In genomic region chr22:47724030-47724429, GRCh38 we compare ENCODE assay signal across 26 cellular contexts.
"Had no signal": no experiment of that assay in that cellular context is flagged by ENCODE, and none has a peak within 500 bp of the region (broad histone marks: within the 10 kb centered on the region; RNA-seq: fewer than 3 reads in every experiment).

No MANE protein-coding gene starts in this region.

- H3K4me3 ChIP-seq: dorsolateral prefrontal cortex, gastroesophageal sphincter, heart left ventricle, lower lobe of right lung, ovary, psoas muscle, sigmoid colon, thoracic aorta, tibial nerve, upper lobe of left lung had no signal

- H3K27ac Mint-ChIP-seq: immature natural killer cell; natural killer cell; stimulated activated memory B cell treated with anti-CD40 and anti-IgM and Interleukin-4, amounts not matched to agents 10 μg/mL and 1 μg/mL and 100 μg/mL, for 72 hours had no signal

- H3K9me3 ChIP-seq: gastroesophageal sphincter, heart left ventricle, lower lobe of right lung, ovary, psoas muscle, sigmoid colon, thoracic aorta, tibial nerve, upper lobe of left lung had no signal

- H3K9me3 Mint-ChIP-seq: immature natural killer cell; natural killer cell; stimulated activated memory B cell treated with anti-CD40 and anti-IgM and Interleukin-4, amounts not matched to agents 10 μg/mL and 1 μg/mL and 100 μg/mL, for 72 hours had no signal

- H3K4me1 ChIP-seq: foreskin keratinocyte, gastroesophageal sphincter, heart left ventricle, lower lobe of right lung, psoas muscle, sigmoid colon, tibial nerve, upper lobe of left lung had no signal

- ATAC-seq: esophagus mucosa; foreskin keratinocyte; gastroesophageal sphincter; heart left ventricle; left ventricle myocardium superior; lower lobe of right lung; natural killer cell; psoas muscle; right cardiac atrium; stimulated activated memory B cell treated with anti-CD40 and anti-IgM and Interleukin-4, amounts not matched to agents 10 μg/mL and 1 μg/mL and 100 μg/mL, for 72 hours; stimulated activated naive CD8-positive, alpha-beta T cell treated with anti-CD3 and anti-CD28 coated beads, Interleukin-15, Interleukin-2, amounts not matched to agents 100 U/mL and 50 U/mL, for 24 hours had no signal

- H3K36me3 Mint-ChIP-seq: immature natural killer cell; natural killer cell; stimulated activated memory B cell treated with anti-CD40 and anti-IgM and Interleukin-4, amounts not matched to agents 10 μg/mL and 1 μg/mL and 100 μg/mL, for 72 hours had no signal

- H3K36me3 ChIP-seq: gastroesophageal sphincter, heart left ventricle, lower lobe of right lung, ovary, sigmoid colon, thoracic aorta, tibial nerve, upper lobe of left lung had no signal

- H3K4me3 Mint-ChIP-seq: immature natural killer cell; natural killer cell; stimulated activated memory B cell treated with anti-CD40 and anti-IgM and Interleukin-4, amounts not matched to agents 10 μg/mL and 1 μg/mL and 100 μg/mL, for 72 hours had no signal

- H3K27me3 ChIP-seq: foreskin keratinocyte, ovary, tibial nerve, upper lobe of left lung had no signal

- H3K4me1 Mint-ChIP-seq: immature natural killer cell; natural killer cell; stimulated activated memory B cell treated with anti-CD40 and anti-IgM and Interleukin-4, amounts not matched to agents 10 μg/mL and 1 μg/mL and 100 μg/mL, for 72 hours had no signal

- H3K27ac ChIP-seq: dorsolateral prefrontal cortex, epithelial cell of prostate, foreskin keratinocyte, gastroesophageal sphincter, heart left ventricle, lower lobe of right lung, ovary, psoas muscle, sigmoid colon, thoracic aorta, tibial nerve, upper lobe of left lung had no signal

- DNase-seq: dorsolateral prefrontal cortex; effector CD4-positive, alpha-beta T cell; foreskin keratinocyte; heart left ventricle; hippocampal formation; immature natural killer cell; left ventricle myocardium superior; lower lobe of right lung; natural killer cell; occipital lobe; ovary; posterior cingulate gyrus; psoas muscle; right cardiac atrium; sigmoid colon; stimulated activated CD4-positive, alpha-beta T cell treated with anti-CD3 and anti-CD28 coated beads, Interleukin-2, amount 100 ng/mL, for 24 hours; stimulated activated CD4-positive, alpha-beta T cell treated with anti-CD3 and anti-CD28 coated beads, Interleukin-4, amount 100 ng/mL, for 4 hours; stimulated activated naive CD8-positive, alpha-beta T cell treated with anti-CD3 and anti-CD28 coated beads, Interleukin-15, Interleukin-2, amounts not matched to agents 100 U/mL and 50 U/mL, for 24 hours; substantia nigra; upper lobe of left lung had no signal
